ENCODE assay signal across 28 cellular contexts in the genomic region with DNA sequence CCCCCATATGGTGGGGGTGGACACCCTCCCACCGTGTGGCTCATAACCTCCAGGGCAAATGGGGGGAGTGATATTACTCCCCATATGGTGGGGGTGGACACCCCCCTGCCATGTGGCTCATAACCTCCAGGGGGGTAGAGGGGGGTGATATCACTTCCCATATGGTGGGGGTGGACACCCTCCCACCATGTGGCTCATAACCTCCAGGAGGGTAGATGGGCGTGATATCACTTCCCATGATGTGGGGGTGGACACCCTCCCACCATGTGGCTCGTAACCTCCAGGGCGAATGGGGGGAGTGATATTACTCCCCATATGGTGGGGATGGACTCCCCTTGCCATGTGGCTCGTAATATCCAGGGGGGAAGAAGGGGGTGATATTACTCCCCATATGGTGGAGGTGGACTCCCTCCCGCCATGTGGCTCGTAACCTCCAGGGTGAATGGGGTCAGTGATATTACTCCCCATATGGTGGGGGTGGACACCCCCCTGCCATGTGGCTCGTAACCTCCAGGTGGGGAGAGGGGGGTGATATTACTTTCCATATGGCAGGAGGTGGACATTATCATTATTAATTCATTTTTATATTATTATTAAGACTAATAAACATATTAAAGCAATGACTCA. TPM values are rescaled to one million over a fixed set of nuclear protein-coding genes. Genes with fewer than 3 reads are reported as not detected.
DNase-seq lines count a peak whose midpoint lies in the region; ATAC-seq and TF ChIP-seq lines count a peak whose summit lies in the region.
"Had no signal": no experiment of that assay in that cellular context is flagged by ENCODE, and none has a peak within 500 bp of the region (broad histone marks: within the 10 kb centered on the region; RNA-seq: fewer than 3 reads in every experiment).

No MANE protein-coding gene starts in this region.

- H3K18ac ChIP-seq in mesenchymal stem cell (ENCODE audit: low read depth in 1 of 2, low read length in 2 of 2): no peak overlapping the region

- H3K27ac Mint-ChIP-seq in activated CD4-positive, alpha-beta memory T cell treated with anti-CD3 and anti-CD28 coated beads for 36 hours: no peak overlapping the region
- no peak overlapping the region for H3K27ac Mint-ChIP-seq in activated CD4-positive, alpha-beta memory T cell treated with anti-CD3 and anti-CD28 coated beads, Interleukin-2, amount 10 ng/mL, durations not matched to agents 7 days and 5 days
- H3K27ac Mint-ChIP-seq in progenitor cell of endocrine pancreas: no peak overlapping the region
- H3K27ac Mint-ChIP-seq: activated CD4-positive, alpha-beta T cell treated with anti-CD3 and anti-CD28 coated beads, Interleukin-2, amount 10 ng/mL, durations not matched to agents 7 days and 5 days; activated T-helper 17 cell treated with anti-CD3 and anti-CD28 coated beads, Interleukin-2, amount 50 U/mL, for 72 hours; B cell; CD8-positive, alpha-beta T cell; neural progenitor cell; WTC11 had no signal

- TF ChIP-seq CTCF in progenitor cell of endocrine pancreas (IDR thresholded peaks at IDR 0.05; ENCODE audit: unreplicated experiment): no peak

- in situ Hi-C loops in KBM-7 (cut with MboI; ENCODE audit: low pct_unique_long_range_greater_than_20kb, low sequenced_read_pairs): no loop called here

- no peak overlapping the region for H2BK5ac ChIP-seq in mesenchymal stem cell (ENCODE audit: low read depth, low read length, poor library complexity, severe bottlenecking)

- H4K8ac ChIP-seq in mesenchymal stem cell (ENCODE audit: low read length): no peak overlapping the region

- no peaks in the 10 kb centered on the region for H3K36me3 Mint-ChIP-seq in activated CD4-positive, alpha-beta memory T cell treated with anti-CD3 and anti-CD28 coated beads for 36 hours
- no peaks in the 10 kb centered on the region for H3K36me3 Mint-ChIP-seq in activated CD4-positive, alpha-beta memory T cell treated with anti-CD3 and anti-CD28 coated beads, Interleukin-2, amount 10 ng/mL, durations not matched to agents 7 days and 5 days (ENCODE audit: low read depth)
- no peaks in the 10 kb centered on the region for H3K36me3 Mint-ChIP-seq in progenitor cell of endocrine pancreas (ENCODE audit: insufficient read depth)
- H3K36me3 Mint-ChIP-seq: CD8-positive, alpha-beta T cell; neural progenitor cell; WTC11 had no signal

- peaks cover 13% of the 10 kb centered on the region for H3K27me3 Mint-ChIP-seq in activated CD4-positive, alpha-beta memory T cell treated with anti-CD3 and anti-CD28 coated beads for 36 hours
- H3K27me3 Mint-ChIP-seq in activated CD4-positive, alpha-beta memory T cell treated with anti-CD3 and anti-CD28 coated beads, Interleukin-2, amount 10 ng/mL, durations not matched to agents 7 days and 5 days: peaks cover 25% of the 10 kb centered on the region
- peaks cover 26% of the 10 kb centered on the region for H3K27me3 Mint-ChIP-seq in progenitor cell of endocrine pancreas

- H2BK15ac ChIP-seq in mesenchymal stem cell (ENCODE audit: low read depth, poor library complexity, severe bottlenecking): no peak overlapping the region

- no peaks in the 10 kb centered on the region for H3K36me3 ChIP-seq in mesenchymal stem cell (ENCODE audit: control insufficient read depth in 1 of 2, insufficient read depth in 2 of 2, low read depth in 1 of 2, low read length in 2 of 2)
- H3K36me3 ChIP-seq: esophagus squamous epithelium, left lung, neural progenitor cell, right atrium auricular region, SJCRH30, tibial nerve had no signal

- H3K4me3 ChIP-seq in mesenchymal stem cell (ENCODE audit: insufficient read depth in 1 of 2, low read depth in 1 of 2, low read length in 2 of 2): no peak overlapping the region
- H3K4me3 ChIP-seq: esophagus squamous epithelium, left lung, neural progenitor cell, right atrium auricular region, SJCRH30, smooth muscle cell, tibial nerve had no signal

- no peak overlapping the region for H3K4ac ChIP-seq in mesenchymal stem cell (ENCODE audit: low read depth in 1 of 2, low read length in 2 of 2)

- H3K4me1 ChIP-seq in mesenchymal stem cell (ENCODE audit: control insufficient read depth, insufficient read depth, low read depth, low read length): peaks cover 1% of the 10 kb centered on the region
- H3K4me1 ChIP-seq: foreskin keratinocyte, neural progenitor cell, right atrium auricular region, SJCRH30 had no signal

- DNase-seq in activated CD4-positive, alpha-beta memory T cell treated with anti-CD3 and anti-CD28 coated beads for 36 hours: peak; percentile 16
- no peak for DNase-seq in activated CD4-positive, alpha-beta memory T cell treated with anti-CD3 and anti-CD28 coated beads, Interleukin-2, amount 10 ng/mL, durations not matched to agents 7 days and 5 days
- DNase-seq in DMS 273 (lab: John Stamatoyannopoulos, UW; ENCODE audit: unreplicated experiment) (peak; percentile 99), KBM-7 (peak; percentile 45), mesenchymal stem cell (no peak), progenitor cell of endocrine pancreas (ENCODE audit: low spot score, unreplicated experiment) (no peak), GM19240 (ENCODE audit: insufficient read length, low spot score) (no peak)
- DNase-seq: activated CD4-positive, alpha-beta T cell treated with anti-CD3 and anti-CD28 coated beads, Interleukin-2, amount 10 ng/mL, durations not matched to agents 7 days and 5 days; activated naive CD4-positive, alpha-beta T cell treated with anti-CD3 and anti-CD28 coated beads, Interleukin-2, amount 50 U/mL, for 16 hours; CD8-positive, alpha-beta T cell; esophagus squamous epithelium; foreskin keratinocyte; head of caudate nucleus; IMR-90; islet precursor cell; left lung; NCI-H1092 treated with DMSO at 0.1 percent for 48 hours; NCI-H187 treated with DMSO at 0.1 percent for 48 hours; SJCRH30; T1000 had no signal

- H3K4me1 Mint-ChIP-seq in activated CD4-positive, alpha-beta memory T cell treated with anti-CD3 and anti-CD28 coated beads for 36 hours (ENCODE audit: low read depth): peaks cover 13% of the 10 kb centered on the region
- H3K4me1 Mint-ChIP-seq in activated CD4-positive, alpha-beta memory T cell treated with anti-CD3 and anti-CD28 coated beads, Interleukin-2, amount 10 ng/mL, durations not matched to agents 7 days and 5 days: peaks cover 20% of the 10 kb centered on the region
- H3K4me1 Mint-ChIP-seq in progenitor cell of endocrine pancreas (ENCODE audit: low read depth): peaks cover 1% of the 10 kb centered on the region
- H3K4me1 Mint-ChIP-seq: neural progenitor cell had no signal

- intact Hi-C loops in activated CD4-positive, alpha-beta memory T cell treated with anti-CD3 and anti-CD28 coated beads for 36 hours (cut with micrococcal nuclease): no loop called here

- H3K9me3 Mint-ChIP-seq in activated CD4-positive, alpha-beta memory T cell treated with anti-CD3 and anti-CD28 coated beads for 36 hours: no peaks in the 10 kb centered on the region
- H3K9me3 Mint-ChIP-seq in activated CD4-positive, alpha-beta memory T cell treated with anti-CD3 and anti-CD28 coated beads, Interleukin-2, amount 10 ng/mL, durations not matched to agents 7 days and 5 days: no peaks in the 10 kb centered on the region
- H3K9me3 Mint-ChIP-seq in progenitor cell of endocrine pancreas (ENCODE audit: low read depth): no peaks in the 10 kb centered on the region
- H3K9me3 Mint-ChIP-seq: activated CD4-positive, alpha-beta T cell treated with anti-CD3 and anti-CD28 coated beads, Interleukin-2, amount 10 ng/mL, durations not matched to agents 7 days and 5 days; activated T-helper 17 cell treated with anti-CD3 and anti-CD28 coated beads, Interleukin-2, amount 50 U/mL, for 72 hours; CD8-positive, alpha-beta T cell; neural progenitor cell; WTC11 had no signal

- peak overlapping the region in 1 of 2 experiments; percentile 79 for H3K14ac ChIP-seq in mesenchymal stem cell (ENCODE audit: low read length in 2 of 2)

- no peak overlapping the region for H3K9ac ChIP-seq in mesenchymal stem cell (ENCODE audit: low read length)
- H3K9ac ChIP-seq: neural progenitor cell had no signal

- H4K91ac ChIP-seq in mesenchymal stem cell (ENCODE audit: low read length): no peak overlapping the region

- no peak overlapping the region for H3K27ac ChIP-seq in mesenchymal stem cell (ENCODE audit: low read length, poor library complexity, severe bottlenecking)
- H3K27ac ChIP-seq: esophagus squamous epithelium, foreskin keratinocyte, left lung, neural progenitor cell, right atrium auricular region, SJCRH30, tibial nerve had no signal

- peaks cover 0 to 12% of the 10 kb centered on the region in 2 experiments for H3K27me3 ChIP-seq in mesenchymal stem cell (ENCODE audit: control insufficient read depth in 1 of 2, insufficient read depth in 1 of 2, low read length in 2 of 2)
- H3K27me3 ChIP-seq: right atrium auricular region, SJCRH30, tibial nerve had no signal

- H2BK120ac ChIP-seq in mesenchymal stem cell (ENCODE audit: low read depth, low read length): no peak overlapping the region

- peak overlapping the region; percentile 27 for H2AFZ ChIP-seq in mesenchymal stem cell (ENCODE audit: low read depth, low read length)
- H2AFZ ChIP-seq: neural progenitor cell had no signal

- POLR2A ChIA-PET in activated CD4-positive, alpha-beta memory T cell treated with anti-CD3 and anti-CD28 coated beads for 36 hours (lab: Charles Lee): no interaction called here
- POLR2A ChIA-PET in activated CD4-positive, alpha-beta memory T cell treated with anti-CD3 and anti-CD28 coated beads, Interleukin-2, amount 10 ng/mL, durations not matched to agents 7 days and 5 days (lab: Charles Lee): no interaction called here

- H3K4me3 Mint-ChIP-seq in activated CD4-positive, alpha-beta memory T cell treated with anti-CD3 and anti-CD28 coated beads for 36 hours: no peak overlapping the region
- H3K4me3 Mint-ChIP-seq in activated CD4-positive, alpha-beta memory T cell treated with anti-CD3 and anti-CD28 coated beads, Interleukin-2, amount 10 ng/mL, durations not matched to agents 7 days and 5 days: no peak overlapping the region
- H3K4me3 Mint-ChIP-seq in progenitor cell of endocrine pancreas (ENCODE audit: low read depth): no peak overlapping the region
- H3K4me3 Mint-ChIP-seq: activated CD4-positive, alpha-beta T cell treated with anti-CD3 and anti-CD28 coated beads, Interleukin-2, amount 10 ng/mL, durations not matched to agents 7 days and 5 days; activated T-helper 17 cell treated with anti-CD3 and anti-CD28 coated beads, Interleukin-2, amount 50 U/mL, for 72 hours; B cell; CD8-positive, alpha-beta T cell; neural progenitor cell; WTC11 had no signal

- peak overlapping the region; percentile 48 for H2AK5ac ChIP-seq in mesenchymal stem cell (ENCODE audit: low read length, severe bottlenecking)

- no peaks in the 10 kb centered on the region for H3K79me1 ChIP-seq in mesenchymal stem cell (replicated peaks; ENCODE audit: low read length, poor library complexity, severe bottlenecking)

- H2BK12ac ChIP-seq in mesenchymal stem cell (ENCODE audit: low read length in 2 of 2): peak overlapping the region in 1 of 2 experiments; percentile 33

- CTCF ChIA-PET in activated CD4-positive, alpha-beta memory T cell treated with anti-CD3 and anti-CD28 coated beads for 36 hours (lab: Charles Lee): no interaction called here
- CTCF ChIA-PET in activated CD4-positive, alpha-beta memory T cell treated with anti-CD3 and anti-CD28 coated beads, Interleukin-2, amount 10 ng/mL, durations not matched to agents 7 days and 5 days (lab: Charles Lee): interaction anchor here (1.3 kb wide), 1 partner anchor 158 kb away, joined by 4 read pairs; no protein-coding TSS in a partner anchor

- 85% methylated on average over 7 of the region's 8 CpGs for WGBS in mesenchymal stem cell

- no peak overlapping the region for H3K23ac ChIP-seq in mesenchymal stem cell (ENCODE audit: low read length in 2 of 2)

- H3K4me2 ChIP-seq in mesenchymal stem cell (ENCODE audit: low read length, poor library complexity, severe bottlenecking): no peak overlapping the region
- H3K4me2 ChIP-seq: neural progenitor cell, smooth muscle cell had no signal

- ATAC-seq in GM19397 (IDR thresholded peaks at IDR 0.05; ENCODE audit: unreplicated experiment): no peak
- ATAC-seq: activated T-helper 17 cell treated with anti-CD3 and anti-CD28 coated beads, Interleukin-2, amount 50 U/mL, for 72 hours; CD8-positive, alpha-beta T cell; foreskin keratinocyte; left lung; WTC11 had no signal

- no peaks in the 10 kb centered on the region for H3K9me3 ChIP-seq in mesenchymal stem cell (ENCODE audit: control insufficient read depth, low read length)
- H3K9me3 ChIP-seq: esophagus squamous epithelium, left lung, right atrium auricular region, SJCRH30, tibial nerve had no signal

RNA-seq across cellular contexts. Expression of gene OXA1L, which starts 51.2 kb away (rescaled TPM):
- total RNA-seq in activated CD4-positive, alpha-beta memory T cell treated with anti-CD3 and anti-CD28 coated beads for 36 hours: 100 to 1,000 TPM; 131 to 136 TPM
- 100 to 1,000 TPM; 118 to 122 TPM for total RNA-seq in activated CD4-positive, alpha-beta memory T cell treated with anti-CD3 and anti-CD28 coated beads, Interleukin-2, amount 10 ng/mL, durations not matched to agents 7 days and 5 days
- polyA plus RNA-seq in mesenchymal stem cell (2013, experiment 1 of 2): 171 TPM
- polyA plus RNA-seq in mesenchymal stem cell (2013, experiment 2 of 2): 167 TPM
- 114 and 122 TPM in 2 replicates for total RNA-seq in progenitor cell of endocrine pancreas

Comparison
In these comparisons a context has a peak if more than half of its experiments do, and no peak if none do; other contexts are left out.
1. DNase-seq: peak in activated CD4-positive, alpha-beta memory T cell treated with anti-CD3 and anti-CD28 coated beads for 36 hours (single experiment), DMS 273 (single experiment) and KBM-7 (single experiment); none in activated CD4-positive, alpha-beta memory T cell treated with anti-CD3 and anti-CD28 coated beads, Interleukin-2, amount 10 ng/mL, durations not matched to agents 7 days and 5 days (single experiment), mesenchymal stem cell (single experiment), progenitor cell of endocrine pancreas (single experiment) and GM19240 (single experiment).